11 cellular contexts compared by ENCODE assay signal in the genomic region with DNA sequence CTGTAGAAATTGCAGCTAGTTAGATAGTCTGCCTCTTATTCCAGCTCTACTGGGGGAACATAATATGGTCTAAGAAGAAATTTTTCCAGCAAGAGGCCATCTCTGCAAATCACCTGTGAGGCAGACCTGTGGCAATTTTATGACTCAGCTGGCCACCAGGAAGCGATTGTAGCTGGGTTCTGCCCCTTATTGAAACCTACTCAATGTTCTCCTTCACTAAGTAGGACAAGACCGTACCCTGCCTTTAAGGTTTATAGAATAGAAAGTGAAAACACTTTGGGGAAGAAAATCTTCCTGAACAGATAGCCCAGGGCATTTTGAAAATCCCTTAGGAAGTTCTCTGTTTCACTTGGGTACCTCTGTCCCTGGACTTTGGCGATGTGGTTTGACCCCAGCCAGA. TPM values are rescaled to one million over a fixed set of nuclear protein-coding genes. Genes with fewer than 3 reads are reported as not detected.
DNase-seq lines count a peak whose midpoint lies in the region; ATAC-seq and TF ChIP-seq lines count a peak whose summit lies in the region.
"Had no signal": no experiment of that assay in that cellular context is flagged by ENCODE, and none has a peak within 500 bp of the region (broad histone marks: within the 10 kb centered on the region; RNA-seq: fewer than 3 reads in every experiment).

No MANE protein-coding gene starts in this region.

- in situ Hi-C loops in GM13977 (cut with MboI; ENCODE audit: low pct_unique_long_range_greater_than_20kb, low sequenced_read_pairs, unreplicated experiment) = no loop called here

- CTCF ChIA-PET in WTC11 (lab: Charles Lee) = interaction anchor here (1.3 to 2.4 kb wide), 2 partner anchors 9 to 67 kb away, joined by 4 to 12 read pairs; no protein-coding TSS in a partner anchor

- peaks cover 23% of the 10 kb centered on the region for H3K4me1 Mint-ChIP-seq in WTC11

- TF ChIP-seq CTCF in GM13977 (IDR thresholded peaks at IDR 0.05; ENCODE audit: extremely low read depth, insufficient read depth, missing control alignments) = no peak
- no peak for TF ChIP-seq CTCF in HL-60 (IDR thresholded peaks at IDR 0.05; ENCODE audit: insufficient read depth, low read length)
- TF ChIP-seq CTCF in esophagus muscularis mucosa (IDR thresholded peaks at IDR 0.05) = no peak
- no peak for TF ChIP-seq CTCF in WTC11 (IDR thresholded peaks at IDR 0.05)

- H3K27me3 Mint-ChIP-seq in WTC11 (ENCODE audit: low read depth) = no peaks in the 10 kb centered on the region

- no peak for TF ChIP-seq POLR2A in esophagus muscularis mucosa (IDR thresholded peaks at IDR 0.05; ENCODE audit: low read depth)

- TF ChIP-seq EP300 in esophagus muscularis mucosa (IDR thresholded peaks at IDR 0.05) = no peak

- peak; percentile 20 for DNase-seq in GM13977 (ENCODE audit: low spot score)
- DNase-seq in HL-60 (ENCODE audit: low read depth in 1 of 2, low spot score in 1 of 2) = no peak
- no peak for DNase-seq in NCI-H146 treated with DMSO at 0.1 percent for 48 hours (lab: John Stamatoyannopoulos, UW; ENCODE audit: unreplicated experiment)
- no peak for DNase-seq in esophagus muscularis mucosa (ENCODE audit: extremely low spot score)
- no peak for DNase-seq in DMS79 treated with DMSO at 0.1 percent for 48 hours (lab: John Stamatoyannopoulos, UW)
- no peak for DNase-seq in WTC11 (ENCODE audit: low spot score)
- DNase-seq: NCI-H2107, testis had no signal

- H3K36me3 ChIP-seq in mucosa of rectum (ENCODE audit: control insufficient read depth in 2 of 2, insufficient read depth in 2 of 2, low read length in 2 of 2) (no peaks in the 10 kb centered on the region), esophagus muscularis mucosa (no peaks in the 10 kb centered on the region)

- intact Hi-C loops in esophagus muscularis mucosa (cut with DNase I) = no loop called here

- no peaks in the 10 kb centered on the region for H3K27me3 ChIP-seq in HL-60 (ENCODE audit: insufficient read depth, poor library complexity, severe bottlenecking)
- H3K27me3 ChIP-seq in mucosa of rectum (ENCODE audit: control insufficient read depth in 2 of 2, insufficient read depth in 2 of 2, low read length in 2 of 2) = no peaks in the 10 kb centered on the region
- no peaks in the 10 kb centered on the region for H3K27me3 ChIP-seq in esophagus muscularis mucosa
- H3K27me3 ChIP-seq: testis had no signal

- peak overlapping the region; percentile 95 for H3K27ac ChIP-seq in HL-60 (replicated peaks)
- peak overlapping the region; percentile 35 to 52 for H3K27ac ChIP-seq in mucosa of rectum (ENCODE audit: low read depth in 2 of 2, low read length in 2 of 2)
- no peak overlapping the region for H3K27ac ChIP-seq in esophagus muscularis mucosa (replicated peaks in 1 of 4)
- H3K27ac ChIP-seq: testis had no signal

- no peaks in the 10 kb centered on the region for H3K4me1 ChIP-seq in mucosa of rectum (ENCODE audit: control insufficient read depth in 2 of 2, insufficient read depth in 2 of 2, low read length in 2 of 2)
- H3K4me1 ChIP-seq in esophagus muscularis mucosa = no peaks in the 10 kb centered on the region
- H3K4me1 ChIP-seq: testis had no signal

- no peaks in the 10 kb centered on the region for H3K36me3 Mint-ChIP-seq in WTC11

- ATAC-seq in GM21423 (IDR thresholded peaks at IDR 0.05; ENCODE audit: unreplicated experiment) (peak; percentile 26), WTC11 (no peak)

- no peak overlapping the region for H3K9ac ChIP-seq in mucosa of rectum (ENCODE audit: low read depth in 1 of 2, low read length in 2 of 2)

- H3K4me3 ChIP-seq in HL-60 (replicated peaks; ENCODE audit: insufficient read depth, low read length) (no peak overlapping the region), mucosa of rectum (ENCODE audit: low read length in 2 of 2) (no peak overlapping the region), esophagus muscularis mucosa (no peak overlapping the region)
- H3K4me3 ChIP-seq: testis had no signal

- 72% methylated on average over 3 of the region's 3 CpGs for WGBS in esophagus muscularis mucosa

- H3K4me3 Mint-ChIP-seq in WTC11 = no peak overlapping the region

- H3K9me3 ChIP-seq in mucosa of rectum (ENCODE audit: control insufficient read depth in 2 of 2, low read length in 2 of 2) = no peaks in the 10 kb centered on the region
- H3K9me3 ChIP-seq in esophagus muscularis mucosa = peaks cover 0 to 6% (median 2%) of the 10 kb centered on the region in 4 donors
- H3K9me3 ChIP-seq: testis had no signal

- POLR2A ChIA-PET in WTC11 (lab: Charles Lee) = no interaction called here

- no peak overlapping the region for H3K27ac Mint-ChIP-seq in WTC11

- peaks cover 7% of the 10 kb centered on the region for H3K9me3 Mint-ChIP-seq in WTC11

TF ChIP-seq in WTC11, 78 proteins besides CTCF, POLR2A, EP300 and RAD21 (continues in another document):
- TF ChIP-seq, protein P1, sequence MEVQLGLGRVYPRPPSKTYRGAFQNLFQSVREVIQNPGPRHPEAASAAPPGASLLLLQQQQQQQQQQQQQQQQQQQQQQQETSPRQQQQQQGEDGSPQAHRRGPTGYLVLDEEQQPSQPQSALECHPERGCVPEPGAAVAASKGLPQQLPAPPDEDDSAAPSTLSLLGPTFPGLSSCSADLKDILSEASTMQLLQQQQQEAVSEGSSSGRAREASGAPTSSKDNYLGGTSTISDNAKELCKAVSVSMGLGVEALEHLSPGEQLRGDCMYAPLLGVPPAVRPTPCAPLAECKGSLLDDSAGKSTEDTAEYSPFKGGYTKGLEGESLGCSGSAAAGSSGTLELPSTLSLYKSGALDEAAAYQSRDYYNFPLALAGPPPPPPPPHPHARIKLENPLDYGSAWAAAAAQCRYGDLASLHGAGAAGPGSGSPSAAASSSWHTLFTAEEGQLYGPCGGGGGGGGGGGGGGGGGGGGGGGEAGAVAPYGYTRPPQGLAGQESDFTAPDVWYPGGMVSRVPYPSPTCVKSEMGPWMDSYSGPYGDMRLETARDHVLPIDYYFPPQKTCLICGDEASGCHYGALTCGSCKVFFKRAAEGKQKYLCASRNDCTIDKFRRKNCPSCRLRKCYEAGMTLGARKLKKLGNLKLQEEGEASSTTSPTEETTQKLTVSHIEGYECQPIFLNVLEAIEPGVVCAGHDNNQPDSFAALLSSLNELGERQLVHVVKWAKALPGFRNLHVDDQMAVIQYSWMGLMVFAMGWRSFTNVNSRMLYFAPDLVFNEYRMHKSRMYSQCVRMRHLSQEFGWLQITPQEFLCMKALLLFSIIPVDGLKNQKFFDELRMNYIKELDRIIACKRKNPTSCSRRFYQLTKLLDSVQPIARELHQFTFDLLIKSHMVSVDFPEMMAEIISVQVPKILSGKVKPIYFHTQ (CRISPR knock-in tag; IDR thresholded peaks at IDR 0.05) = no peak
- TF ChIP-seq, protein P2, sequence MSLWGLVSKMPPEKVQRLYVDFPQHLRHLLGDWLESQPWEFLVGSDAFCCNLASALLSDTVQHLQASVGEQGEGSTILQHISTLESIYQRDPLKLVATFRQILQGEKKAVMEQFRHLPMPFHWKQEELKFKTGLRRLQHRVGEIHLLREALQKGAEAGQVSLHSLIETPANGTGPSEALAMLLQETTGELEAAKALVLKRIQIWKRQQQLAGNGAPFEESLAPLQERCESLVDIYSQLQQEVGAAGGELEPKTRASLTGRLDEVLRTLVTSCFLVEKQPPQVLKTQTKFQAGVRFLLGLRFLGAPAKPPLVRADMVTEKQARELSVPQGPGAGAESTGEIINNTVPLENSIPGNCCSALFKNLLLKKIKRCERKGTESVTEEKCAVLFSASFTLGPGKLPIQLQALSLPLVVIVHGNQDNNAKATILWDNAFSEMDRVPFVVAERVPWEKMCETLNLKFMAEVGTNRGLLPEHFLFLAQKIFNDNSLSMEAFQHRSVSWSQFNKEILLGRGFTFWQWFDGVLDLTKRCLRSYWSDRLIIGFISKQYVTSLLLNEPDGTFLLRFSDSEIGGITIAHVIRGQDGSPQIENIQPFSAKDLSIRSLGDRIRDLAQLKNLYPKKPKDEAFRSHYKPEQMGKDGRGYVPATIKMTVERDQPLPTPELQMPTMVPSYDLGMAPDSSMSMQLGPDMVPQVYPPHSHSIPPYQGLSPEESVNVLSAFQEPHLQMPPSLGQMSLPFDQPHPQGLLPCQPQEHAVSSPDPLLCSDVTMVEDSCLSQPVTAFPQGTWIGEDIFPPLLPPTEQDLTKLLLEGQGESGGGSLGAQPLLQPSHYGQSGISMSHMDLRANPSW (CRISPR knock-in tag; conservative IDR thresholded peaks at IDR 0.05; ENCODE audit: low read depth) = no peak
- TF ChIP-seq ZNF423 (CRISPR knock-in tag; IDR thresholded peaks at IDR 0.05) (no peak), MXD4 (CRISPR knock-in tag; IDR thresholded peaks at IDR 0.05; ENCODE audit: borderline replicate concordance) (no peak), NR2C2 (CRISPR knock-in tag; IDR thresholded peaks at IDR 0.05) (no peak), ATF1 (CRISPR knock-in tag; IDR thresholded peaks at IDR 0.05) (no peak), FOXP1 (CRISPR knock-in tag; IDR thresholded peaks at IDR 0.05; ENCODE audit: borderline replicate concordance) (no peak)
- TF ChIP-seq, protein P3, sequence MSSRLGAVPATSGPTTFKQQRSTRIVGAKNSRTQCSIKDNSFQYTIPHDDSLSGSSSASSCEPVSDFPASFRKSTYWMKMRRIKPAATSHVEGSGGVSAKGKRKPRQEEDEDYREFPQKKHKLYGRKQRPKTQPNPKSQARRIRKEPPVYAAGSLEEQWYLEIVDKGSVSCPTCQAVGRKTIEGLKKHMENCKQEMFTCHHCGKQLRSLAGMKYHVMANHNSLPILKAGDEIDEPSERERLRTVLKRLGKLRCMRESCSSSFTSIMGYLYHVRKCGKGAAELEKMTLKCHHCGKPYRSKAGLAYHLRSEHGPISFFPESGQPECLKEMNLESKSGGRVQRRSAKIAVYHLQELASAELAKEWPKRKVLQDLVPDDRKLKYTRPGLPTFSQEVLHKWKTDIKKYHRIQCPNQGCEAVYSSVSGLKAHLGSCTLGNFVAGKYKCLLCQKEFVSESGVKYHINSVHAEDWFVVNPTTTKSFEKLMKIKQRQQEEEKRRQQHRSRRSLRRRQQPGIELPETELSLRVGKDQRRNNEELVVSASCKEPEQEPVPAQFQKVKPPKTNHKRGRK (CRISPR knock-in tag; IDR thresholded peaks at IDR 0.05; ENCODE audit: borderline replicate concordance) = no peak

RNA-seq across cellular contexts. Expression of a gene that starts 7.9 kb away (rescaled TPM):
- total RNA-seq in esophagus muscularis mucosa (1 to 10 TPM in 1 of 4 donors, under 1 TPM in 1, not detected in 2; 0.33 to 1.3 TPM), WTC11 (2021) (0.44 to 0.72 TPM (median 0.55 TPM) in 3 replicates)
- total RNA-seq: HT-29 had no signal

RNA-seq across cellular contexts. Expression of a gene that starts 18.0 kb away (rescaled TPM):
- 10 to 100 TPM in 3 of 4 donors, not detected in 1; 12.6 to 16.7 (median 13.3) TPM for total RNA-seq in esophagus muscularis mucosa
- total RNA-seq in WTC11 (2021) = not detected in 3 replicates
- total RNA-seq: HT-29 had no signal

RNA-seq across cellular contexts. Expression of a gene that starts 21.6 kb away (rescaled TPM):
- 1 to 10 TPM in 3 of 4 donors, not detected in 1; 1.7 to 3.0 (median 2.0) TPM for total RNA-seq in esophagus muscularis mucosa
- total RNA-seq in WTC11 (2021) = 0.37 to 1.2 TPM (median 0.48 TPM) in 3 replicates
- total RNA-seq: HT-29 had no signal

Comparison
In these comparisons a context has a peak if more than half of its experiments do, and no peak if none do; other contexts are left out.
1. H3K27ac ChIP-seq: peak in HL-60 (single experiment) and mucosa of rectum (2 of 2); none in esophagus muscularis mucosa (0 of 4).